20 cellular contexts compared by ENCODE assay signal in the genomic region with DNA sequence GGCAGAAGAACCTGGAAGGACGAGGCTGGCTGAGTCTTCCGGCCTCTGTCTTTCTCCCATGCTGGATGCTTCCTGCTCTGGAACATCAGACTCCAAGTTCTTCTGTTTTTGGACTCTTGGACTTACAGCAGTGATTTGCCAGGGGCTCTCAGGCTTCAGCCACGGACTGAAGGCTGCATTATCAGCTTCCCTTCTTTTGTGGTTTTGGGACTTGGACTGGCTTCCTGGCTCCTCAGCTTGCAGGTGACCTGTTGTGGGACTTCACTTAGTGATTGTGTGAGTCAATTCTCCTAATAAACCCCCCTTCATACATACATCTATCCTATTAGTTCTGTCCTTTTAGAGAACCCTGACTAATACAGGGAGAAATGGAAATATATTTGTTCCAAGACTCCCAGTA.
DNase-seq lines count a peak whose midpoint lies in the region; ATAC-seq and TF ChIP-seq lines count a peak whose summit lies in the region.
"Had no signal": no experiment of that assay in that cellular context is flagged by ENCODE, and none has a peak within 500 bp of the region (broad histone marks: within the 10 kb centered on the region; RNA-seq: fewer than 3 reads in every experiment).

No MANE protein-coding gene starts in this region.

- no peaks in the 10 kb centered on the region for H3K36me3 Mint-ChIP-seq in osteocyte (ENCODE audit: unreplicated experiment)
- no peaks in the 10 kb centered on the region for H3K36me3 Mint-ChIP-seq in CD8-positive, alpha-beta memory T cell
- H3K36me3 Mint-ChIP-seq: CD14-positive monocyte had no signal

- no peaks in the 10 kb centered on the region for H3K9me2 ChIP-seq in GM23248 (ENCODE audit: insufficient read depth)
- no peaks in the 10 kb centered on the region for H3K9me2 ChIP-seq in PC-3 (replicated peaks; ENCODE audit: low read length)

- H3K4me3 ChIP-seq in GM23248 (peak overlapping the region; percentile 11), PC-3 (ENCODE audit: low read length) (no peak overlapping the region), fibroblast of mammary gland (ENCODE audit: control insufficient read depth, low read depth, low read length) (no peak overlapping the region), coronary artery (no peak overlapping the region)
- H3K4me3 ChIP-seq in CD8-positive, alpha-beta memory T cell (ENCODE audit: low read length): no peak overlapping the region
- H3K4me3 ChIP-seq: PC-9 had no signal

- H3F3A ChIP-seq in GM23248 (ENCODE audit: insufficient read depth): peaks cover 14% of the 10 kb centered on the region; the same call in 1 of the 2 replicates
- H3F3A ChIP-seq in PC-3 (ENCODE audit: low read length, unreplicated experiment): no peaks in the 10 kb centered on the region

- peak overlapping the region; percentile 81 for H2AFZ ChIP-seq in GM23248
- H2AFZ ChIP-seq in PC-3 (ENCODE audit: low read length): no peak overlapping the region
- H2AFZ ChIP-seq: PC-9 had no signal

- H3K27me3 Mint-ChIP-seq in osteocyte (ENCODE audit: unreplicated experiment): no peaks in the 10 kb centered on the region
- no peaks in the 10 kb centered on the region for H3K27me3 Mint-ChIP-seq in CD8-positive, alpha-beta memory T cell

- intact Hi-C loops in PC-3 (cut with micrococcal nuclease): no loop called here

- H3K27me3 ChIP-seq in GM23248 (replicated peaks; ENCODE audit: insufficient read depth) (no peaks in the 10 kb centered on the region), PC-3 (ENCODE audit: low read length) (no peaks in the 10 kb centered on the region)
- H3K27me3 ChIP-seq in CD8-positive, alpha-beta memory T cell (ENCODE audit: insufficient read depth, low read length, poor library complexity, severe bottlenecking): no peaks in the 10 kb centered on the region

- H3K9me3 ChIP-seq in GM23248 (ENCODE audit: low read depth) (no peaks in the 10 kb centered on the region), PC-3 (ENCODE audit: low read length) (no peaks in the 10 kb centered on the region)
- no peaks in the 10 kb centered on the region for H3K9me3 ChIP-seq in CD8-positive, alpha-beta memory T cell (ENCODE audit: low read length)

- CTCF ChIA-PET in PC-3 (lab: Charles Lee): no interaction called here
- CTCF ChIA-PET in CD8-positive, alpha-beta memory T cell (lab: Charles Lee): no interaction called here

- no peaks in the 10 kb centered on the region for H3K9me3 Mint-ChIP-seq in osteocyte (ENCODE audit: unreplicated experiment)
- peaks cover 0 to 22% (median 5%) of the 10 kb centered on the region in 5 donors for H3K9me3 Mint-ChIP-seq in CD8-positive, alpha-beta memory T cell

- H3K79me2 ChIP-seq in GM23248 (ENCODE audit: insufficient read depth): no peaks in the 10 kb centered on the region
- H3K79me2 ChIP-seq in PC-3 (ENCODE audit: low read length): no peaks in the 10 kb centered on the region

- 22 to 34% methylated on average over 3 of the region's 3 CpGs for WGBS in GM23248 (ENCODE audit: low coverage in 1 of 2, low lambda C conversion rate in 2 of 2, missing lambda C conversion rate in 2 of 2), 2 experiments

- H3K4me1 ChIP-seq in GM23248 (ENCODE audit: insufficient read depth) (peaks cover 23% of the 10 kb centered on the region), PC-3 (ENCODE audit: insufficient read depth, low read length) (peaks cover 11% of the 10 kb centered on the region; the same call in 1 of the 2 replicates)
- no peaks in the 10 kb centered on the region for H3K4me1 ChIP-seq in CD8-positive, alpha-beta memory T cell (ENCODE audit: insufficient read depth, low read length)

- DNase-seq in GM23248: peak; percentile 22
- peak; percentile 20 for DNase-seq in PC-3
- DNase-seq in fibroblast of mammary gland (ENCODE audit: low read depth): peak; percentile 21
- no peak for DNase-seq in osteocyte (ENCODE audit: extremely low spot score, unreplicated experiment)
- DNase-seq in CD8-positive, alpha-beta memory T cell: no peak
- DNase-seq in coronary artery (ENCODE audit: low spot score): no peak
- no peak for DNase-seq in SKM-1 (lab: John Stamatoyannopoulos, UW; ENCODE audit: unreplicated experiment)
- no peak for DNase-seq in stimulated activated CD4-positive, alpha-beta T cell treated with anti-CD3 and anti-CD28 coated beads, Interleukin-2, amount 100 ng/mL, for 48 hours
- DNase-seq: DMS79 treated with DMSO at 0.1 percent for 48 hours, GDM1, GOT3, KG1, NCI-H1436, NCI-H1930, NCI-H345, NCI-H526, PC-9 had no signal

- H3K27ac ChIP-seq in GM23248 (peak overlapping the region; percentile 49), PC-3 (ENCODE audit: low read length) (no peak overlapping the region), coronary artery (no peak overlapping the region)
- H3K27ac ChIP-seq in CD8-positive, alpha-beta memory T cell (ENCODE audit: low read depth, low read length): no peak overlapping the region
- H3K27ac ChIP-seq: PC-9 had no signal

- no peak overlapping the region for H3K4me3 Mint-ChIP-seq in osteocyte (ENCODE audit: unreplicated experiment)
- no peak overlapping the region for H3K4me3 Mint-ChIP-seq in CD8-positive, alpha-beta memory T cell
- H3K4me3 Mint-ChIP-seq: CD14-positive monocyte had no signal

- peak overlapping the region; percentile 21 for H3K27ac Mint-ChIP-seq in osteocyte (ENCODE audit: unreplicated experiment)
- no peak overlapping the region for H3K27ac Mint-ChIP-seq in CD8-positive, alpha-beta memory T cell
- H3K27ac Mint-ChIP-seq: CD14-positive monocyte had no signal

- POLR2A ChIA-PET in PC-3 (lab: Charles Lee; ENCODE audit: unreplicated experiment): no interaction called here
- POLR2A ChIA-PET in CD8-positive, alpha-beta memory T cell (lab: Charles Lee): no interaction called here

- ATAC-seq in PC-3: peak; percentile 60
- ATAC-seq: HCT116, HepG2 had no signal

- H3K9ac ChIP-seq in GM23248 (no peak overlapping the region), PC-3 (ENCODE audit: low read length) (no peak overlapping the region)

- H4K20me1 ChIP-seq in GM23248 (ENCODE audit: insufficient read depth) (no peaks in the 10 kb centered on the region), PC-3 (ENCODE audit: low read length) (no peaks in the 10 kb centered on the region)

- H3K4me2 ChIP-seq in GM23248 (ENCODE audit: unreplicated experiment): peak overlapping the region; percentile 39
- 0 out of 2 replicates have a peak overlapping the region, but pooled peaks have one; percentile 10 for H3K4me2 ChIP-seq in PC-3 (ENCODE audit: low read length)
- H3K4me2 ChIP-seq: PC-9 had no signal

- H3K4me1 Mint-ChIP-seq in osteocyte (ENCODE audit: unreplicated experiment): peaks cover 33% of the 10 kb centered on the region
- no peaks in the 10 kb centered on the region for H3K4me1 Mint-ChIP-seq in CD8-positive, alpha-beta memory T cell
- H3K4me1 Mint-ChIP-seq: CD14-positive monocyte had no signal

- BruUV-seq in PC-3 (replicated peaks; lab: Mats Ljungman, UMichigan): no TSS peak

- H3K36me3 ChIP-seq in GM23248 (ENCODE audit: low read depth) (0 out of 2 replicates have a peak, but pooled peaks cover under 1% of the 10 kb centered on the region), PC-3 (ENCODE audit: low read depth, low read length) (no peaks in the 10 kb centered on the region)
- H3K36me3 ChIP-seq in CD8-positive, alpha-beta memory T cell (ENCODE audit: insufficient read depth, low read length): no peaks in the 10 kb centered on the region

- in situ Hi-C loops in GM23248 (cut with MboI): no loop called here

- TF ChIP-seq CTCF in PC-3 (conservative IDR thresholded peaks at IDR 0.05; ENCODE audit: low read depth, low read length): no peak
- no peak for TF ChIP-seq CTCF in fibroblast of mammary gland (conservative IDR thresholded peaks at IDR 0.05; ENCODE audit: control insufficient read depth, insufficient read depth, low read depth, low read length)
- no peak for TF ChIP-seq CTCF in osteocyte (IDR thresholded peaks at IDR 0.05)
- TF ChIP-seq CTCF in coronary artery (IDR thresholded peaks at IDR 0.05): no peak

Comparison
In these comparisons a context has a peak if more than half of its experiments do, and no peak if none do; other contexts are left out.
1. DNase-seq: peak in GM23248 (single experiment), PC-3 (single experiment) and fibroblast of mammary gland (single experiment); none in osteocyte (single experiment), CD8-positive, alpha-beta memory T cell (0 of 5), coronary artery (single experiment), SKM-1 (single experiment) and stimulated activated CD4-positive, alpha-beta T cell treated with anti-CD3 and anti-CD28 coated beads, Interleukin-2, amount 100 ng/mL, for 48 hours (0 of 2).